In genomic region chr12:57522019-57522886, GRCh38 we compare ENCODE assay signal across 8 cellular contexts. TPM values are rescaled to one million over a fixed set of nuclear protein-coding genes. Genes with fewer than 3 reads are reported as not detected.
DNase-seq lines count a peak whose midpoint lies in the region; ATAC-seq and TF ChIP-seq lines count a peak whose summit lies in the region.

Gene MBD6, plus strand, starts transcription at chr12:57522824. Its CDS starts 1,480 bp downstream, at chr12:57524304.

- H3K36me3 Mint-ChIP-seq in CD14-positive monocyte, result peaks cover 44 to 51% of the 10 kb centered on the region in 2 donors
- peaks cover 35% of the 10 kb centered on the region for H3K36me3 Mint-ChIP-seq in activated CD4-positive, alpha-beta memory T cell treated with anti-CD3 and anti-CD28 coated beads for 36 hours

- no peaks in the 10 kb centered on the region for H3K27me3 ChIP-seq in dorsolateral prefrontal cortex
- H3K27me3 ChIP-seq in lower lobe of right lung (ENCODE audit: low read depth), result no peaks in the 10 kb centered on the region

- intact Hi-C loops in CD14-positive monocyte (cut with micrococcal nuclease) (loop anchor here (5.0 kb wide), 3 partner anchors 35 to 415 kb away; partner anchors contain the start of genes ARHGAP9 (in 1 of the 2) and MARS1 (in 1 of the 2)), dorsolateral prefrontal cortex (cut with DNase I) (loop anchor here (2.0 to 5.0 kb wide), 2 partner anchors 25 to 35 kb away; partner anchors contain the start of genes DCTN2 (in 2 of the 2) and MARS1 (in 1 of the 2)), lower lobe of right lung (cut with DNase I) (no loop called here)
- intact Hi-C loops in activated CD4-positive, alpha-beta memory T cell treated with anti-CD3 and anti-CD28 coated beads for 36 hours (cut with micrococcal nuclease), result loop anchor here (1.0 to 5.0 kb wide), 7 partner anchors 25 to 443 kb away; partner anchors contain the start of genes CDK4, DCTN2 and NEMP1

- H3K36me3 ChIP-seq in lower lobe of right lung, result peaks cover 42% of the 10 kb centered on the region

- peak within 1 kb of the TSS; percentile 55 to 100 (median 92) for H3K4me3 ChIP-seq in dorsolateral prefrontal cortex
- H3K4me3 ChIP-seq in lower lobe of right lung, result peak within 1 kb of the TSS; percentile 90

- H3K27ac Mint-ChIP-seq in CD14-positive monocyte, result peak within 1 kb of the TSS; percentile 99 to 100 (median 99)
- H3K27ac Mint-ChIP-seq in activated CD4-positive, alpha-beta memory T cell treated with anti-CD3 and anti-CD28 coated beads for 36 hours, result peak within 1 kb of the TSS; percentile 100

- TF ChIP-seq CTCF in CD14-positive monocyte (IDR thresholded peaks at IDR 0.05) (no peak), dorsolateral prefrontal cortex (IDR thresholded peaks at IDR 0.05 in 54 of 56, conservative IDR thresholded peaks at IDR 0.05 in 2 of 56; ENCODE audit: low read depth in 1 of 56, partially characterized antibody in 56 of 56) (peak in 4 of 56 donors; percentile 2 to 12 (median 6)), lower lobe of right lung (IDR thresholded peaks at IDR 0.05) (no peak)

- H3K4me3 Mint-ChIP-seq in CD14-positive monocyte, result peak within 1 kb of the TSS; percentile 99
- peak within 1 kb of the TSS; percentile 94 for H3K4me3 Mint-ChIP-seq in activated CD4-positive, alpha-beta memory T cell treated with anti-CD3 and anti-CD28 coated beads for 36 hours

- CTCF ChIA-PET in activated CD4-positive, alpha-beta memory T cell treated with anti-CD3 and anti-CD28 coated beads for 36 hours (lab: Charles Lee), result interaction anchor here (2.6 kb wide), 1 partner anchor 63 kb away, joined by 7 read pairs; the partner anchor contains the start of gene GLI1

- H3K27me3 Mint-ChIP-seq in CD14-positive monocyte (ENCODE audit: low read depth in 3 of 3), result peaks cover 0 to 1% (median 0%) of the 10 kb centered on the region in 3 donors
- H3K27me3 Mint-ChIP-seq in activated CD4-positive, alpha-beta memory T cell treated with anti-CD3 and anti-CD28 coated beads for 36 hours, result no peaks in the 10 kb centered on the region

- H3K4me1 ChIP-seq in lower lobe of right lung, result peaks cover 58% of the 10 kb centered on the region

- POLR2A ChIA-PET in activated CD4-positive, alpha-beta memory T cell treated with anti-CD3 and anti-CD28 coated beads for 36 hours (lab: Charles Lee), result interaction anchor here (1.2 to 1.8 kb wide), 2 partner anchors 16 to 24 kb away, joined by 4 to 6 read pairs; partner anchors contain the start of gene DCTN2

- peaks cover 49% of the 10 kb centered on the region for H3K4me1 Mint-ChIP-seq in CD14-positive monocyte
- peaks cover 53% of the 10 kb centered on the region for H3K4me1 Mint-ChIP-seq in activated CD4-positive, alpha-beta memory T cell treated with anti-CD3 and anti-CD28 coated beads for 36 hours (ENCODE audit: low read depth)

- peak within 1 kb of the TSS; percentile 92 to 100 (median 100) for H3K27ac ChIP-seq in dorsolateral prefrontal cortex
- peak within 1 kb of the TSS; percentile 97 for H3K27ac ChIP-seq in lower lobe of right lung

- peaks cover 0 to 2% (median 0%) of the 10 kb centered on the region in 7 donors for H3K9me3 Mint-ChIP-seq in CD14-positive monocyte
- H3K9me3 Mint-ChIP-seq in activated CD4-positive, alpha-beta memory T cell treated with anti-CD3 and anti-CD28 coated beads for 36 hours, result no peaks in the 10 kb centered on the region

- DNase-seq in CD14-positive monocyte (ENCODE audit: low spot score) (peak; percentile 92), NCI-H82 treated with DMSO at 0.1 percent for 48 hours (lab: John Stamatoyannopoulos, UW; ENCODE audit: unreplicated experiment) (peak; percentile 91), dorsolateral prefrontal cortex (peak; percentile 77 to 94 (median 92)), lower lobe of right lung (peak; percentile 96)
- peak; percentile 94 for DNase-seq in activated CD4-positive, alpha-beta memory T cell treated with anti-CD3 and anti-CD28 coated beads for 36 hours
- peak; percentile 76 to 86 (median 77) for DNase-seq in stimulated activated CD4-positive, alpha-beta T cell treated with anti-CD3 and anti-CD28 coated beads, TNF-alpha, amount 100 ng/mL, for 24 hours (ENCODE audit: low read depth in 3 of 3)

- ATAC-seq in GM19395 (IDR thresholded peaks at IDR 0.05; ENCODE audit: unreplicated experiment) (peak; percentile 41), HG03558 (IDR thresholded peaks at IDR 0.05; ENCODE audit: extremely low read depth, unreplicated experiment) (peak; percentile 32), lower lobe of right lung (peak; percentile 65 to 72)

- H3K9me3 ChIP-seq in lower lobe of right lung, result no peaks in the 10 kb centered on the region

RNA-seq across cellular contexts. Expression of gene MBD6, which starts in this region (rescaled TPM):
- polyA plus RNA-seq in CD14-positive monocyte, result 1 to 10 TPM; 2.4 to 2.6 TPM
- total RNA-seq in activated CD4-positive, alpha-beta memory T cell treated with anti-CD3 and anti-CD28 coated beads for 36 hours, result 10 to 100 TPM; 43.5 to 48.2 TPM
- total RNA-seq in dorsolateral prefrontal cortex (10 to 100 TPM; 24.9 to 78.4 (median 47.8) TPM), lower lobe of right lung (93.1 TPM)

Comparison
In these comparisons a context has a peak if more than half of its experiments do, and no peak if none do; other contexts are left out.
1. Peak in every context shown above with its lines: DNase-seq, ATAC-seq, H3K4me3 ChIP-seq and H3K27ac ChIP-seq.